7 cellular contexts compared by ENCODE assay signal in the genomic region with DNA sequence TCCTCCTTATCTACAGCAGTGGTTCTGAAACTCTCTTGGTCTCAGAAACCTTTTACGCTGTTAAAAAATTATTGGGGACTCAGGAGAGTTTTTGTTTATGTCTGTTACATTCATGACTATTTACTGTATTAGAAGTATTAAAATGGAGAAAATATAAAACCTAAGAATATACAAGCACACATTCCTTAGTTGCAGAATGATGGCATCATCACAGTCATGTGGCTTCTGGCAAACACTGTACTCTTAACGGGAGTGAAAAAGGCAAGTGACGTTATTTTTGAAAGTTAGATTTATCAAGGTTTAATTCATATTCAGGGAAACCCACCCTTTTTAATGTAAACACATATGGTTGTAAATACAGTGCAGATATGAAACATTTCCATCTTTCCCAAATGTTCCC. TPM values are rescaled to one million over a fixed set of nuclear protein-coding genes. Genes with fewer than 3 reads are reported as not detected.
DNase-seq lines count a peak whose midpoint lies in the region; ATAC-seq, FAIRE-seq and TF ChIP-seq lines count a peak whose summit lies in the region.

No MANE protein-coding gene starts in this region.

- 27% methylated on average over 3 of the region's 3 CpGs for WGBS in K562 (ENCODE audit: insufficient coverage, low coverage, missing lambda C conversion rate)

- peak overlapping the region; percentile 48; the same call in 1 of the 3 replicates for H3K27ac ChIP-seq in K562 (ENCODE audit: extremely low read depth, low read depth, low read length)
- H3K27ac ChIP-seq in thoracic aorta = peak overlapping the region; percentile 26 to 38

- no peak overlapping the region; the same call in 1 of the 2 replicates for H3K4me2 ChIP-seq in K562 (ENCODE audit: insufficient read depth, low read length)

- H2AFZ ChIP-seq in K562 (ENCODE audit: low read depth, low read length) = no peak overlapping the region

- H3K9me1 ChIP-seq in K562 (ENCODE audit: control insufficient read depth, insufficient read depth, low read length) = no peaks in the 10 kb centered on the region

- H3K4me3 ChIP-seq in K562 (no peak overlapping the region), thoracic aorta (no peak overlapping the region)

- H3K36me3 ChIP-seq in K562 (ENCODE audit: control insufficient read depth, insufficient read depth, low read length) (no peaks in the 10 kb centered on the region), thoracic aorta (no peaks in the 10 kb centered on the region)

- FAIRE-seq in K562 (lab: Jason Lieb, UNC) (no peak), RCC 7860 (lab: Jason Lieb, UNC) (no peak)

- 0 out of 4 replicates have a peak overlapping the region, but pooled peaks of 1 of the 2 experiments have one; percentile 69 for H3K9ac ChIP-seq in K562 (ENCODE audit: insufficient read depth in 1 of 2, low read depth in 2 of 2, low read length in 2 of 2)

- TF ChIP-seq POLR2A in K562 (conservative IDR thresholded peaks at IDR 0.05) = no peak

- intact Hi-C loops in K562 (cut with micrococcal nuclease) = loop anchor here (5.0 kb wide), 1 partner anchor 42 kb away; a partner anchor contains a TSS

- H3K9me3 ChIP-seq in K562 (replicated peaks; ENCODE audit: control insufficient read depth, insufficient read depth, low read depth, low read length) (no peaks in the 10 kb centered on the region), thoracic aorta (no peaks in the 10 kb centered on the region)

- peaks cover 24% of the 10 kb centered on the region; the same call in 2 of the 3 replicates for H3K79me2 ChIP-seq in K562 (ENCODE audit: control insufficient read depth, insufficient read depth, low read length)

- in situ Hi-C loops in K562 (cut with MboI) = no loop called here

- H3K4me1 ChIP-seq in K562 (replicated peaks in 1 of 2; ENCODE audit: control insufficient read depth in 2 of 2, insufficient read depth in 2 of 2, low read length in 2 of 2) (peaks cover 6 to 40% of the 10 kb centered on the region in 2 experiments; a peak in 4 of 5 replicates), thoracic aorta (ENCODE audit: control insufficient read depth in 1 of 2, low read depth in 2 of 2) (peaks cover 10 to 36% of the 10 kb centered on the region in 2 donors)

- no peak for TF ChIP-seq EP300 in K562 (IDR thresholded peaks at IDR 0.05; ENCODE audit: low read length)

- H3K27me3 ChIP-seq in K562 (ENCODE audit: control insufficient read depth in 2 of 2, insufficient read depth in 2 of 2, low read length in 2 of 2) (no peaks in the 10 kb centered on the region), thoracic aorta (replicated peaks; ENCODE audit: insufficient read depth) (no peaks in the 10 kb centered on the region)

- no TSS peak for BruUV-seq in K562 (replicated peaks; lab: Mats Ljungman, UMichigan)

- H4K20me1 ChIP-seq in K562 (replicated peaks; ENCODE audit: control insufficient read depth, insufficient read depth, low read length) = no peaks in the 10 kb centered on the region

- peak; percentile 52 for DNase-seq in HCEC 1CT
- DNase-seq in K562 (ENCODE audit: extremely low read depth in 1 of 4, low spot score in 3 of 4) = no peak
- peak; percentile 18 for DNase-seq in kidney tubule cell (ENCODE audit: low spot score)
- no peak for DNase-seq in thoracic aorta (ENCODE audit: low spot score)
- no peak for DNase-seq in nucleus accumbens (lab: John Stamatoyannopoulos, UW)
- DNase-seq in RCC 7860 (ENCODE audit: low spot score) = no peak

- ATAC-seq in K562 = no peak
- ATAC-seq in thoracic aorta (ENCODE audit: insufficient number of reproducible peaks, low FRiP score, low read depth) = no peak
- ATAC-seq in HG02623 (IDR thresholded peaks at IDR 0.05; ENCODE audit: unreplicated experiment) = no peak

- TF ChIP-seq RAD21 in K562 (CRISPR knock-in tag; conservative IDR thresholded peaks at IDR 0.05 in 1 of 2, IDR thresholded peaks at IDR 0.05 in 1 of 2) = no peak

- CTCF ChIA-PET in K562 (lab: Yijun Ruan, JAX; ENCODE audit: low intra/inter-chr PET ratio) = no interaction called here

- TF ChIP-seq CTCF in K562 (IDR thresholded peaks at IDR 0.05 in 2 of 3, conservative IDR thresholded peaks at IDR 0.05 in 1 of 3; ENCODE audit: insufficient read depth in 2 of 3, low read depth in 1 of 3, low read length in 3 of 3) = no peak
- TF ChIP-seq CTCF in thoracic aorta (IDR thresholded peaks at IDR 0.05) = no peak

- POLR2A ChIA-PET in K562 (lab: Yijun Ruan, JAX) = no interaction called here

TF ChIP-seq in K562, 482 proteins besides CTCF, POLR2A, EP300 and RAD21 (continues in another document):
- TF ChIP-seq, protein P1, sequence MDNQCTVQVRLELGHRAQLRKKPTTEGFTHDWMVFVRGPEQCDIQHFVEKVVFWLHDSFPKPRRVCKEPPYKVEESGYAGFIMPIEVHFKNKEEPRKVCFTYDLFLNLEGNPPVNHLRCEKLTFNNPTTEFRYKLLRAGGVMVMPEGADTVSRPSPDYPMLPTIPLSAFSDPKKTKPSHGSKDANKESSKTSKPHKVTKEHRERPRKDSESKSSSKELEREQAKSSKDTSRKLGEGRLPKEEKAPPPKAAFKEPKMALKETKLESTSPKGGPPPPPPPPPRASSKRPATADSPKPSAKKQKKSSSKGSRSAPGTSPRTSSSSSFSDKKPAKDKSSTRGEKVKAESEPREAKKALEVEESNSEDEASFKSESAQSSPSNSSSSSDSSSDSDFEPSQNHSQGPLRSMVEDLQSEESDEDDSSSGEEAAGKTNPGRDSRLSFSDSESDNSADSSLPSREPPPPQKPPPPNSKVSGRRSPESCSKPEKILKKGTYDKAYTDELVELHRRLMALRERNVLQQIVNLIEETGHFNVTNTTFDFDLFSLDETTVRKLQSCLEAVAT (IDR thresholded peaks at IDR 0.05) = no peak
- TF ChIP-seq SMARCA4 (IDR thresholded peaks at IDR 0.05) (0 out of 2 replicates have a peak, but pooled peaks have one; percentile 9), L3MBTL2 (IDR thresholded peaks at IDR 0.05) (0 out of 2 replicates have a peak, but pooled peaks have one; percentile 28), NR4A1 (CRISPR knock-in tag; IDR thresholded peaks at IDR 0.05) (no peak), NR4A1 (tag; IDR thresholded peaks at IDR 0.05) (0 out of 2 replicates have a peak, but pooled peaks have one; percentile 23)

RNA-seq across cellular contexts. Expression of a gene that starts 43.7 kb away (rescaled TPM):
- 18.6 and 34.7 TPM in 2 replicates for total RNA-seq in K562 (2011; cell fraction: chromatin; rRNA removed; ENCODE audit: low replicate concordance)
- 9.0 and 14.1 TPM in 2 replicates for total RNA-seq in K562 (2011; cell fraction: nucleolus; rRNA removed)
- 16.6 and 22.6 TPM in 2 replicates for total RNA-seq in K562 (2011; cell fraction: nucleoplasm; rRNA removed)
- 5.5 and 6.2 TPM in 2 replicates for total RNA-seq in K562 (2014; rRNA removed)
- total RNA-seq in K562 (2014; rRNA removed; fragmentation: Illumina TruSeq; extraction: Trizol) = 8.7 and 9.8 TPM in 2 replicates
- total RNA-seq in K562 (2015; rRNA removed; fragmentation: Illumina TruSeq; extraction: Trizol) = 12.2 and 12.6 TPM in 2 replicates
- total RNA-seq in K562 (2021) = 14.1 and 15.0 TPM in 2 replicates
- polyA plus RNA-seq in K562 (2011; rRNA removed) = 4.9 and 5.9 TPM in 2 replicates
- polyA plus RNA-seq in K562 (2011; cell fraction: cytosol; rRNA removed) = 4.3 and 5.9 TPM in 2 replicates
- polyA plus RNA-seq in K562 (2011; cell fraction: nucleus; rRNA removed) = 15.3 and 16.6 TPM in 2 replicates
- polyA plus RNA-seq in K562 (2012) = 15.0 and 16.8 TPM in 2 replicates
- 12.5 and 13.2 TPM in 2 replicates for polyA plus RNA-seq in K562 (2014; fragmentation: Illumina TruSeq; extraction: Trizol)
- 1 to 10 TPM; 3.4 to 3.9 TPM for polyA plus RNA-seq in K562 (2014; fragmentation: Nextera tagmentation; extraction: Ambion mirVana)
- polyA plus RNA-seq in K562 (2014; rRNA removed) = 7.7 and 8.0 TPM in 2 replicates
- 17.9 and 19.0 TPM in 2 replicates for polyA minus RNA-seq in K562 (2011; rRNA and poly(A)+ RNA removed)
- 6.0 and 7.1 TPM in 2 replicates for polyA minus RNA-seq in K562 (2011; cell fraction: cytosol; rRNA and poly(A)+ RNA removed)
- polyA minus RNA-seq in K562 (2011; cell fraction: nucleus; rRNA and poly(A)+ RNA removed) = 12.0 and 14.1 TPM in 2 replicates
- total RNA-seq in thoracic aorta = 10 to 100 TPM; 43.5 to 58.0 TPM

Comparison
In these comparisons a context has a peak if more than half of its experiments do, and no peak if none do; other contexts are left out.
1. DNase-seq: peak in HCEC 1CT (single experiment) and kidney tubule cell (single experiment); none in K562 (0 of 4), thoracic aorta (single experiment), nucleus accumbens (0 of 56) and RCC 7860 (single experiment).